In genomic region chr9:137130176-137130755, GRCh38 we compare ENCODE assay signal across 8 cellular contexts. TPM values are rescaled to one million over a fixed set of nuclear protein-coding genes. Genes with fewer than 3 reads are reported as not detected.
DNase-seq lines count a peak whose midpoint lies in the region; ATAC-seq and TF ChIP-seq lines count a peak whose summit lies in the region.

No MANE protein-coding gene starts in this region.

- no peak for TF ChIP-seq CTCF in breast epithelium (IDR thresholded peaks at IDR 0.05)

- H3K9me3 Mint-ChIP-seq in activated CD4-positive, alpha-beta T cell treated with anti-CD3 and anti-CD28 coated beads for 36 hours (ENCODE audit: low read depth): no peaks in the 10 kb centered on the region

- H3K4me1 ChIP-seq in breast epithelium (peaks cover 0 to 13% of the 10 kb centered on the region in 2 donors), mucosa of stomach (ENCODE audit: control insufficient read depth, insufficient read depth, low read length) (peaks cover 25% of the 10 kb centered on the region)

- H3K36me3 ChIP-seq in breast epithelium (no peaks in the 10 kb centered on the region), mucosa of stomach (ENCODE audit: control insufficient read depth, insufficient read depth, low read length) (no peaks in the 10 kb centered on the region)

- H3K9ac ChIP-seq in mucosa of stomach (ENCODE audit: low read length): no peak overlapping the region

- peaks cover 0 to 11% of the 10 kb centered on the region in 2 donors for H3K9me3 ChIP-seq in breast epithelium
- no peaks in the 10 kb centered on the region for H3K9me3 ChIP-seq in mucosa of stomach (ENCODE audit: control insufficient read depth, low read length)

- H3K27me3 ChIP-seq in breast epithelium (no peaks in the 10 kb centered on the region), mucosa of stomach (ENCODE audit: control insufficient read depth, insufficient read depth, low read length) (no peaks in the 10 kb centered on the region)

- intact Hi-C loops in activated CD4-positive, alpha-beta T cell treated with anti-CD3 and anti-CD28 coated beads for 36 hours (cut with DNase I, micrococcal nuclease): no loop called here
- intact Hi-C loops in breast epithelium (cut with DNase I; ENCODE audit: low total_unique reads) (loop anchor here (5.0 kb wide), 1 partner anchor 97 kb away; the partner anchor contains the start of genes CYSRT1 and RNF224), sciatic nerve (cut with DNase I) (no loop called here)

- H3K4me3 Mint-ChIP-seq in activated CD4-positive, alpha-beta T cell treated with anti-CD3 and anti-CD28 coated beads for 36 hours: peak overlapping the region; percentile 74

- CTCF ChIA-PET in activated CD4-positive, alpha-beta T cell treated with anti-CD3 and anti-CD28 coated beads for 36 hours (lab: Charles Lee): interaction anchor here (0.7 to 3.4 kb wide), 13 partner anchors 9 to 108 kb away, joined by 3 to 14 read pairs (median 4); partner anchors contain the start of genes DPP7, NPDC1, RNF224 and TPRN

- peaks cover 21% of the 10 kb centered on the region for H3K4me1 Mint-ChIP-seq in activated CD4-positive, alpha-beta T cell treated with anti-CD3 and anti-CD28 coated beads for 36 hours

- POLR2A ChIA-PET in activated CD4-positive, alpha-beta T cell treated with anti-CD3 and anti-CD28 coated beads for 36 hours (lab: Charles Lee): interaction anchor here (0.6 to 1.5 kb wide), 10 partner anchors 20 to 155 kb away, joined by 3 to 9 read pairs (median 4); partner anchors contain the start of genes MAN1B1, TPRN and TUBB4B

- H3K27ac Mint-ChIP-seq in activated CD4-positive, alpha-beta T cell treated with anti-CD3 and anti-CD28 coated beads for 36 hours: peak overlapping the region; percentile 73

- DNase-seq in activated CD4-positive, alpha-beta T cell treated with anti-CD3 and anti-CD28 coated beads for 36 hours: no peak
- DNase-seq in activated CD4-positive, alpha-beta T cell treated with anti-CD3 and anti-CD28 coated beads for 1 hour: no peak
- DNase-seq in breast epithelium (ENCODE audit: low spot score in 2 of 2) (no peak), medulla oblongata (ENCODE audit: extremely low spot score) (no peak), sciatic nerve (ENCODE audit: low spot score) (no peak)

- no peak for TF ChIP-seq POLR2A in breast epithelium (IDR thresholded peaks at IDR 0.05)

- peak overlapping the region; percentile 73 to 75 for H3K27ac ChIP-seq in breast epithelium

- H3K4me3 ChIP-seq in breast epithelium (peak overlapping the region; percentile 63 to 82 (median 80)), mucosa of stomach (ENCODE audit: low read length) (peak overlapping the region; percentile 77)

- no peak for ATAC-seq in activated CD4-positive, alpha-beta T cell treated with anti-CD3 and anti-CD28 coated beads for 36 hours
- ATAC-seq in HG03521 (IDR thresholded peaks at IDR 0.05; ENCODE audit: unreplicated experiment) (peak; percentile 17), sciatic nerve (no peak), GM21717 (IDR thresholded peaks at IDR 0.05; ENCODE audit: unreplicated experiment) (no peak)

- H3K36me3 Mint-ChIP-seq in activated CD4-positive, alpha-beta T cell treated with anti-CD3 and anti-CD28 coated beads for 36 hours (ENCODE audit: low read depth): peaks cover 11% of the 10 kb centered on the region

- H3K27me3 Mint-ChIP-seq in activated CD4-positive, alpha-beta T cell treated with anti-CD3 and anti-CD28 coated beads for 36 hours: peaks cover 6% of the 10 kb centered on the region

RNA-seq across cellular contexts. Expression of gene GRIN1, which starts 8.7 kb away (rescaled TPM):
- total RNA-seq in activated CD4-positive, alpha-beta T cell treated with anti-CD3 and anti-CD28 coated beads for 36 hours: under 1 TPM in 1 of 2 experiments, not detected in 1; 0.14 TPM
- total RNA-seq in breast epithelium: 1 to 10 TPM in 2 of 3 donors, not detected in 1; 1.3 to 1.9 TPM
- not detected for total RNA-seq in sciatic nerve

RNA-seq across cellular contexts. Expression of gene DPP7, which starts 15.7 kb away (rescaled TPM):
- total RNA-seq in activated CD4-positive, alpha-beta T cell treated with anti-CD3 and anti-CD28 coated beads for 36 hours: 100 to 1,000 TPM; 188 to 204 TPM
- total RNA-seq in breast epithelium (100 to 1,000 TPM; 115 to 137 (median 132) TPM), sciatic nerve (127 TPM)

RNA-seq across cellular contexts. Expression of gene LRRC26, which starts 39.6 kb away (rescaled TPM):
- total RNA-seq in activated CD4-positive, alpha-beta T cell treated with anti-CD3 and anti-CD28 coated beads for 36 hours: not detected
- 1 to 10 TPM in 2 of 3 donors, not detected in 1; 7.8 to 9.2 TPM for total RNA-seq in breast epithelium
- total RNA-seq in sciatic nerve: not detected

RNA-seq across cellular contexts. Expression of gene TMEM210, which starts 41.6 kb away (rescaled TPM):
- not detected for total RNA-seq in activated CD4-positive, alpha-beta T cell treated with anti-CD3 and anti-CD28 coated beads for 36 hours
- total RNA-seq in breast epithelium (not detected), sciatic nerve (not detected)

RNA-seq across cellular contexts. Expression of gene MAN1B1, which starts 43.5 kb away (rescaled TPM):
- total RNA-seq in activated CD4-positive, alpha-beta T cell treated with anti-CD3 and anti-CD28 coated beads for 36 hours: 10 to 100 TPM; 21.6 to 26.7 TPM
- total RNA-seq in breast epithelium (10 to 100 TPM; 50.1 to 62.8 (median 50.8) TPM), sciatic nerve (48.3 TPM)
